ENCODE assay signal across 8 cellular contexts in the genomic region with DNA sequence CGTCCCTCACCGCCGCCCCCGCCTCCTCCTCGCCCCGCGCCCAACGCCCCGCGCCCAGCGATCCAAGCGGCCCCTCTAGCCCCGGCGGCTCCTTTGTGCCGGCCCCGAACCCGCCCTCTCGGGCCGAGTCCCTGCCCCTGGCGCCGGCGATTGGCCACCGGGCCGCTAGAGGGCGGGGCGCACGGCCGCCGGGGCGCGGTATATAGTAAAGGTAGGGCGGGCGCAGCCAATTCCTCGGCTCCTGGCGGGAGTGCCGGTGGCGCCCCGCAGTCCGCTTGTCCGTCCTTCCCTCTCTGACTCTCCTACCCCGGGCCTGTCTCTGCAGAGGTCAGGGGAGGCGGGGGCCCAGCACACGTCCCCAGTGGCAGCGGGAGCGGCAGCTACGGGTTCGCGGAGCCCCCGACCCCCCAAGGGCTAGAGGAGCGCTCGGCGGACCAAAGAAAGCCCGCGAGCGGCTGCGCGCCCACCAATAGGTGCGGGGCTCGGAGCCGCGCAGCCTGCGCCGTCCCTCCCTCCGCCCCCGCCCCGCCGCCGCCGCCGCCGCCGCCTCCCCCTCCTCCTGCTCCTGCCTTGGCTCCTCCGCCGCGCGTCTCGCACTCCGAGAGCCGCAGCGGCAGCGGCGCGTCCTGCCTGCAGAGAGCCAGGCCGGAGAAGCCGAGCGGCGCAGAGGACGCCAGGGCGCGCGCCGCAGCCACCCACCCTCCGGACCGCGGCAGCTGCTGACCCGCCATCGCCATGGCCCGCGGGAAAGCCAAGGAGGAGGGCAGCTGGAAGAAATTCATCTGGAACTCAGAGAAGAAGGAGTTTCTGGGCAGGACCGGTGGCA. TPM values are rescaled to one million over a fixed set of nuclear protein-coding genes. Genes with fewer than 3 reads are reported as not detected.
DNase-seq lines count a peak whose midpoint lies in the region; ATAC-seq and TF ChIP-seq lines count a peak whose summit lies in the region.

A gene (plus strand): TSS at position 596 of the 826 bp plus-strand sequence. CDS start 140 bp downstream, at position 736.

- H3K4me1 ChIP-seq in right cardiac atrium (ENCODE audit: control insufficient read depth, insufficient read depth, low read length) (peaks cover 9% of the 10 kb centered on the region), uterus (no peaks in the 10 kb centered on the region)

- peaks cover 41% of the 10 kb centered on the region for H3K4me1 Mint-ChIP-seq in T-helper 1 cell treated with Interleukin-12 subunit alpha and Interleukin-12 subunit beta and Interleukin-4 antibody, amounts not matched to agents 30 μg/mL and 1 μg/mL, for 36 hours (ENCODE audit: low read depth)

- DNase-seq in NCI-H146 (lab: John Stamatoyannopoulos, UW) (peak; percentile 94), amygdala (lab: John Stamatoyannopoulos, UW) (peak in 55 of 56 donors; percentile 45 to 92 (median 82)), right cardiac atrium (peak; percentile 89 to 96 (median 95)), pulmonary artery endothelial cell (ENCODE audit: low read depth, low spot score) (peak; percentile 50), uterus (peak; percentile 82 to 85)

- H3K27me3 Mint-ChIP-seq in T-helper 1 cell treated with Interleukin-12 subunit alpha and Interleukin-12 subunit beta and Interleukin-4 antibody, amounts not matched to agents 30 μg/mL and 1 μg/mL, for 36 hours (ENCODE audit: low read depth) = peaks cover 20% of the 10 kb centered on the region

- intact Hi-C loops in right cardiac atrium (cut with DNase I) = loop anchor here in 2 of 4 donors (10.0 kb wide), 2 partner anchors 232 to 372 kb away; no protein-coding TSS in a partner anchor
- intact Hi-C loops in uterus (cut with DNase I; ENCODE audit: low total_unique reads) = no loop called here

- no peaks in the 10 kb centered on the region for H3K36me3 ChIP-seq in uterus

- peak; percentile 55 to 86 (median 66) for TF ChIP-seq CTCF in uterus (IDR thresholded peaks at IDR 0.05)

- H3K9me3 ChIP-seq in right cardiac atrium (ENCODE audit: control insufficient read depth, low read length) (no peaks in the 10 kb centered on the region), uterus (no peaks in the 10 kb centered on the region)

- peak within 1 kb of the TSS; percentile 74 for H3K27ac Mint-ChIP-seq in T-helper 1 cell treated with Interleukin-12 subunit alpha and Interleukin-12 subunit beta and Interleukin-4 antibody, amounts not matched to agents 30 μg/mL and 1 μg/mL, for 36 hours

- under 1% methylated on average over 95 of the region's 100 CpGs for WGBS in right cardiac atrium

- peak within 1 kb of the TSS; percentile 87 for H3K27ac ChIP-seq in right cardiac atrium (ENCODE audit: low read length)
- peak within 1 kb of the TSS; percentile 82 to 84 for H3K27ac ChIP-seq in uterus

- H3K36me3 Mint-ChIP-seq in T-helper 1 cell treated with Interleukin-12 subunit alpha and Interleukin-12 subunit beta and Interleukin-4 antibody, amounts not matched to agents 30 μg/mL and 1 μg/mL, for 36 hours (ENCODE audit: low read depth) = peaks cover 5% of the 10 kb centered on the region

- peak; percentile 93 for TF ChIP-seq POLR2A in GM15510 (IDR thresholded peaks at IDR 0.05; ENCODE audit: borderline replicate concordance, extremely low read depth, insufficient read length)
- peak; percentile 85 to 86 for TF ChIP-seq POLR2A in uterus (IDR thresholded peaks at IDR 0.05)

- no peaks in the 10 kb centered on the region for H3K9me3 Mint-ChIP-seq in T-helper 1 cell treated with Interleukin-12 subunit alpha and Interleukin-12 subunit beta and Interleukin-4 antibody, amounts not matched to agents 30 μg/mL and 1 μg/mL, for 36 hours

- H3K27me3 ChIP-seq in right cardiac atrium (ENCODE audit: control insufficient read depth, insufficient read depth) (no peaks in the 10 kb centered on the region), uterus (no peaks in the 10 kb centered on the region)

- H3K4me3 Mint-ChIP-seq in T-helper 1 cell treated with Interleukin-12 subunit alpha and Interleukin-12 subunit beta and Interleukin-4 antibody, amounts not matched to agents 30 μg/mL and 1 μg/mL, for 36 hours = peak within 1 kb of the TSS; percentile 92

- peak within 1 kb of the TSS; percentile 90 for H3K4me3 ChIP-seq in right cardiac atrium (ENCODE audit: low read length)
- peak within 1 kb of the TSS; percentile 56 to 58 for H3K4me3 ChIP-seq in uterus

- ATAC-seq in HG02852 (IDR thresholded peaks at IDR 0.05; ENCODE audit: unreplicated experiment) (peak; percentile 91), right cardiac atrium (peak; percentile 88 to 92)

RNA-seq across cellular contexts. Expression of the gene that starts here (rescaled TPM):
- total RNA-seq in right cardiac atrium = 100 to 1,000 TPM; 222 to 294 (median 268) TPM
- 189 TPM for polyA plus RNA-seq in right cardiac atrium
- 31.4 and 40.2 TPM in 2 replicates for total RNA-seq in pulmonary artery endothelial cell
- total RNA-seq in uterus = 100 to 1,000 TPM in 3 of 4 donors, 10 to 100 TPM in 1; 52.6 to 210 (median 111) TPM

Comparison
In these comparisons a context has a peak if more than half of its experiments do, and no peak if none do; other contexts are left out.
1. Peak in every context shown above with its lines: DNase-seq, ATAC-seq, H3K4me3 ChIP-seq and H3K27ac ChIP-seq.